Comparison of ENCODE assay signal across 14 cellular contexts in genomic region chr3:42510325-42510724, GRCh38. TPM values are rescaled to one million over a fixed set of nuclear protein-coding genes. Genes with fewer than 3 reads are reported as not detected.
"Had no signal": no experiment of that assay in that cellular context is flagged by ENCODE, and none has a peak within 500 bp of the region (broad histone marks: within the 10 kb centered on the region; RNA-seq: fewer than 3 reads in every experiment).

No MANE protein-coding gene starts in this region.

- H3K27ac ChIP-seq: gastrocnemius medialis, ovary, thyroid gland had no signal

- H3K4me1 Mint-ChIP-seq: neural crest cell had no signal

- H3K4me3 ChIP-seq: coronary artery, gastrocnemius medialis, ovary, thyroid gland had no signal

- H3K9me3 ChIP-seq: gastrocnemius medialis, ovary, thyroid gland had no signal

- ATAC-seq: activated CD4-positive, CD25-positive, alpha-beta regulatory T cell treated with anti-CD3 and anti-CD28 coated beads, Interleukin-2, amount 50 U/mL, for 24 hours; gastrocnemius medialis had no signal

- H3K4me1 ChIP-seq: gastrocnemius medialis had no signal

- H3K36me3 ChIP-seq: gastrocnemius medialis, ovary, thyroid gland had no signal

- H3K9me3 Mint-ChIP-seq: neural crest cell; T-helper 2 cell treated with Interferon-gamma antibody and Interleukin-4, amounts not matched to agents 5 μg/mL and 100 μg/mL, for 36 hours had no signal

- H3K27me3 ChIP-seq: gastrocnemius medialis, ovary, thyroid gland had no signal

- DNase-seq: activated CD4-positive, alpha-beta T cell treated with anti-CD3 and anti-CD28 coated beads, Interleukin-2, amount 50 U/mL, for 4 hours; activated T-cell treated with anti-CD3 and anti-CD28 coated beads, Interleukin-2, amount 50 U/mL, for 1 hour; effector memory CD4-positive, alpha-beta T cell; gastrocnemius medialis; mesenchymal stem cell; ovary; SIG-M5; stimulated activated CD4-positive, alpha-beta T cell treated with anti-CD3 and anti-CD28 coated beads, Interleukin-4, amount 100 ng/mL, for 4 hours; thyroid gland had no signal

- H3K27ac Mint-ChIP-seq: T-helper 2 cell treated with Interferon-gamma antibody and Interleukin-4, amounts not matched to agents 5 μg/mL and 100 μg/mL, for 36 hours had no signal

- H3K4me3 Mint-ChIP-seq: neural crest cell; T-helper 2 cell treated with Interferon-gamma antibody and Interleukin-4, amounts not matched to agents 5 μg/mL and 100 μg/mL, for 36 hours had no signal

RNA-seq across cellular contexts. Expression of gene VIPR1, which starts 7.9 kb away (rescaled TPM):
- total RNA-seq: myocyte had no signal
